In genomic region chr5:32044904-32045303, GRCh38 we compare ENCODE assay signal across 16 cellular contexts.
A peak's percentile ranks its signal among the peaks of the same experiment; 100 is the strongest.
DNase-seq lines count a peak whose midpoint lies in the region; ATAC-seq, FAIRE-seq and TF ChIP-seq lines count a peak whose summit lies in the region.
"Had no signal": no experiment of that assay in that cellular context is flagged by ENCODE, and none has a peak within 500 bp of the region (broad histone marks: within the 10 kb centered on the region; RNA-seq: fewer than 3 reads in every experiment).

No MANE protein-coding gene starts in this region.

- H4K5ac ChIP-seq in mesendoderm (ENCODE audit: low read length), result no peak overlapping the region

- no peak overlapping the region for H2BK15ac ChIP-seq in mesendoderm (replicated peaks; ENCODE audit: low read depth)

- no peaks in the 10 kb centered on the region for H3K79me1 ChIP-seq in mesendoderm (ENCODE audit: low read length)

- no peak overlapping the region for H3K18ac ChIP-seq in mesendoderm (ENCODE audit: low read length)

- FAIRE-seq in GM19239 (lab: Jason Lieb, UNC), result no peak
- FAIRE-seq: GM12878, H1 had no signal

- TF ChIP-seq CTCF in PC-3 (conservative IDR thresholded peaks at IDR 0.05; ENCODE audit: low read depth, low read length), result no peak

- H3K79me2 ChIP-seq in PC-3 (ENCODE audit: low read length), result no peaks in the 10 kb centered on the region
- H3K79me2 ChIP-seq in mesendoderm (ENCODE audit: control insufficient read depth, insufficient read depth, low read length), result no peaks in the 10 kb centered on the region

- no peak overlapping the region for H2BK120ac ChIP-seq in mesendoderm (ENCODE audit: low read depth, low read length)

- H3K27me3 ChIP-seq in PC-3 (ENCODE audit: low read length) (no peaks in the 10 kb centered on the region), skeletal muscle satellite cell (ENCODE audit: control insufficient read depth, insufficient read depth, low read length) (peaks cover 38% of the 10 kb centered on the region), mesendoderm (ENCODE audit: insufficient read depth, low read length, poor library complexity) (no peaks in the 10 kb centered on the region)
- H3K27me3 ChIP-seq: tibial artery had no signal

- H2BK5ac ChIP-seq in mesendoderm (ENCODE audit: low read length), result no peak overlapping the region

- H3K9ac ChIP-seq in PC-3 (ENCODE audit: low read length), result no peak overlapping the region
- H3K9ac ChIP-seq in skeletal muscle satellite cell (ENCODE audit: low read depth, low read length), result no peak overlapping the region
- H3K9ac ChIP-seq in mesendoderm (ENCODE audit: low read length), result no peak overlapping the region

- H3K36me3 ChIP-seq in PC-3 (ENCODE audit: low read depth, low read length), result no peaks in the 10 kb centered on the region
- H3K36me3 ChIP-seq in skeletal muscle satellite cell (ENCODE audit: insufficient read depth, low read length), result no peaks in the 10 kb centered on the region
- H3K36me3 ChIP-seq in mesendoderm (ENCODE audit: control insufficient read depth, insufficient read depth, low read length), result no peaks in the 10 kb centered on the region

- H4K20me1 ChIP-seq in PC-3 (ENCODE audit: low read length), result no peaks in the 10 kb centered on the region

- peak; percentile 60 for DNase-seq in GM03348 (ENCODE audit: low spot score)
- peak; percentile 93 for DNase-seq in PC-3
- peak; percentile 30 for DNase-seq in fibroblast of gingiva (ENCODE audit: low read depth)
- DNase-seq in OCI-M2 (lab: John Stamatoyannopoulos, UW; ENCODE audit: unreplicated experiment), result no peak
- no peak for DNase-seq in mesendoderm
- DNase-seq in GM19239 (ENCODE audit: insufficient read length, low spot score), result no peak
- DNase-seq: activated CD8-positive, alpha-beta memory T cell treated with anti-CD3 and anti-CD28 coated beads, Interleukin-2, amount 50 U/mL, for 4 hours; activated naive CD8-positive, alpha-beta T cell treated with anti-CD3 and anti-CD28 coated beads, Interleukin-2, amount 50 U/mL, for 24 hours; DMS153; NCI-H1092; NCI-H526 treated with DMSO at 0.1 percent for 48 hours; nephron progenitor cell; tibial artery had no signal

- no peaks in the 10 kb centered on the region for H3K9me3 ChIP-seq in PC-3 (ENCODE audit: low read length)
- H3K9me3 ChIP-seq in skeletal muscle satellite cell (replicated peaks; ENCODE audit: low read length), result no peaks in the 10 kb centered on the region
- H3K9me3 ChIP-seq: tibial artery had no signal

- H4K8ac ChIP-seq in mesendoderm (ENCODE audit: low read depth, low read length), result no peak overlapping the region

- H3K4ac ChIP-seq in mesendoderm (ENCODE audit: low read depth, low read length), result no peak overlapping the region

- H3K4me2 ChIP-seq in PC-3 (ENCODE audit: low read length) (peak overlapping the region; percentile 28), skeletal muscle satellite cell (ENCODE audit: low read length) (peak overlapping the region; percentile 53), mesendoderm (ENCODE audit: low read length) (no peak overlapping the region)

- no peaks in the 10 kb centered on the region for H3F3A ChIP-seq in PC-3 (ENCODE audit: low read length, unreplicated experiment)

- intact Hi-C loops in PC-3 (cut with micrococcal nuclease), result no loop called here

- H3K27ac ChIP-seq in PC-3 (ENCODE audit: low read length) (peak overlapping the region; percentile 23), mesendoderm (ENCODE audit: low read depth, low read length) (no peak overlapping the region)
- H3K27ac ChIP-seq: tibial artery had no signal

- CTCF ChIA-PET in PC-3 (lab: Charles Lee), result interaction anchor here (0.6 to 1.1 kb wide), 5 partner anchors 13 to 235 kb away, joined by 3 to 8 read pairs (median 5); no protein-coding TSS in a partner anchor

- no peak overlapping the region for H2AFZ ChIP-seq in PC-3 (ENCODE audit: low read length)

- POLR2A ChIA-PET in PC-3 (lab: Charles Lee; ENCODE audit: unreplicated experiment), result interaction anchor here (0.7 kb wide), 1 partner anchor 13 kb away, joined by 4 read pairs; no protein-coding TSS in a partner anchor

- H2AK5ac ChIP-seq in mesendoderm (ENCODE audit: low read length), result no peak overlapping the region

- no TSS peak for BruUV-seq in PC-3 (replicated peaks; lab: Mats Ljungman, UMichigan)

- no peaks in the 10 kb centered on the region for H3K9me2 ChIP-seq in PC-3 (replicated peaks; ENCODE audit: low read length)

- H3K4me3 ChIP-seq in PC-3 (ENCODE audit: low read length) (peak overlapping the region; percentile 4; the same call in 1 of the 2 replicates), skeletal muscle satellite cell (ENCODE audit: low read length) (no peak overlapping the region), mesendoderm (ENCODE audit: low read length) (no peak overlapping the region)
- H3K4me3 ChIP-seq: GM12878, tibial artery had no signal

- no peak overlapping the region for H3K56ac ChIP-seq in mesendoderm (ENCODE audit: low read length)

- H3K4me1 ChIP-seq in PC-3 (ENCODE audit: insufficient read depth, low read length), result peaks cover 17% of the 10 kb centered on the region
- H3K4me1 ChIP-seq in skeletal muscle satellite cell (ENCODE audit: control insufficient read depth, insufficient read depth, low read length), result peaks cover 13% of the 10 kb centered on the region
- H3K4me1 ChIP-seq in mesendoderm (ENCODE audit: control insufficient read depth, low read depth, low read length), result no peaks in the 10 kb centered on the region

- ATAC-seq in PC-3, result peak; percentile 98
- ATAC-seq: activated naive CD8-positive, alpha-beta T cell treated with anti-CD3 and anti-CD28 coated beads, Interleukin-2, amount 50 U/mL, for 24 hours; GM12878 had no signal

- no peak overlapping the region for H3K23ac ChIP-seq in mesendoderm (ENCODE audit: low read length)

Comparison
In these comparisons a context has a peak if more than half of its experiments do, and no peak if none do; other contexts are left out.
1. DNase-seq: peak in GM03348 (single experiment), PC-3 (single experiment) and fibroblast of gingiva (single experiment); none in OCI-M2 (single experiment), mesendoderm (single experiment) and GM19239 (single experiment).